In the genomic region with DNA sequence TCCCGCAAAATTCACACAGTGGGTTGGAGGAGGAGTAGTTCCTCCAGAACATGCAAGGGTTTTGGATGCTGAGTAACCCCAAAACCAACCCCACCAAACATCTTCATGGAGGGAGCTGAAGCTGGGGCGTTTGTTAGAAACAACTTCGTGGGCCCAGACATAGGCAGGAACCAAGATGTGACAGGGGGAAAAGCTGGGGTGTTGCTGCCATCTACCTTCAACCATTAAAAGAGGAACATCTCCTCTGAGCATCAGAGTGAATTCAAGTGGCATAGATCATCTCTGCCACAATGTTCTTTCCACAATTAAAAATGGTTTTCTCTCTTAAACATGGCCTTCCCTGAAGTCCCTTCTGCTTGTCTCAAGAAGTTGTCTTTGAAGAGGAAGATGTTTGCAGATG, we compare ENCODE assay signal across 11 cellular contexts. TPM values are rescaled to one million over a fixed set of nuclear protein-coding genes. Genes with fewer than 3 reads are reported as not detected.
DNase-seq lines count a peak whose midpoint lies in the region; ATAC-seq, FAIRE-seq and TF ChIP-seq lines count a peak whose summit lies in the region.
"Had no signal": no experiment of that assay in that cellular context is flagged by ENCODE, and none has a peak within 500 bp of the region (broad histone marks: within the 10 kb centered on the region; RNA-seq: fewer than 3 reads in every experiment).

No MANE protein-coding gene starts in this region.

- H3K4me1 ChIP-seq in A549, result peaks cover 16% of the 10 kb centered on the region
- H3K4me1 ChIP-seq: tibial artery had no signal

- no peak for TF ChIP-seq EP300 in A549 (IDR thresholded peaks at IDR 0.05)

- TF ChIP-seq POLR2A in A549 (IDR thresholded peaks at IDR 0.05; ENCODE audit: low read length), result no peak

- H3K27ac ChIP-seq in A549, result no peak overlapping the region
- H3K27ac ChIP-seq: tibial artery had no signal

- 49% methylated on average over 3 of the region's 3 CpGs for WGBS in A549 (ENCODE audit: missing lambda C conversion rate)

- H3K4me2 ChIP-seq in A549, result no peak overlapping the region

- FAIRE-seq in A549 (lab: Jason Lieb, UNC), result no peak
- FAIRE-seq: TTC549 had no signal

- peak; percentile 45 to 55; a peak in 3 of 6 replicates for ATAC-seq in A549
- ATAC-seq in HG03196 (IDR thresholded peaks at IDR 0.05; ENCODE audit: unreplicated experiment), result peak; percentile 50

- TF ChIP-seq RAD21 in A549 (conservative IDR thresholded peaks at IDR 0.05 in 1 of 2, IDR thresholded peaks at IDR 0.05 in 1 of 2), result peak; percentile 46 to 50; a peak in 3 of 5 replicates

- CTCF ChIA-PET in A549 (lab: Yijun Ruan, JAX), result interaction anchor here (0.6 to 3.5 kb wide), 5 partner anchors 11 to 285 kb away, joined by 3 to 14 read pairs (median 5); no protein-coding TSS in a partner anchor

- peak; percentile 25; the same call in 2 of the 3 replicates for TF ChIP-seq CTCF in A549 (IDR thresholded peaks at IDR 0.05)

- DNase-seq in A549 (ENCODE audit: low read depth in 1 of 2, low spot score in 1 of 2) (no peak), ELR (ENCODE audit: low read depth) (peak; percentile 23), amygdala (lab: John Stamatoyannopoulos, UW) (no peak), hypothalamus (lab: John Stamatoyannopoulos, UW) (no peak), NCI-H146 (lab: John Stamatoyannopoulos, UW) (no peak)
- DNase-seq in activated CD4-positive, alpha-beta T cell treated with anti-CD3 and anti-CD28 coated beads, Interleukin-2, amount 50 U/mL, for 4 hours, result peak; percentile 15 to 17
- DNase-seq in activated CD4-positive, CD25-positive, alpha-beta regulatory T cell (lab: John Stamatoyannopoulos, UW), result no peak
- DNase-seq: NCI-H446 treated with DMSO at 0.1 percent for 48 hours, tibial artery had no signal

- H3K4me3 ChIP-seq in A549, result no peak overlapping the region
- H3K4me3 ChIP-seq: tibial artery had no signal

- POLR2A ChIA-PET in A549 (lab: Yijun Ruan, JAX), result no interaction called here

- H3K9me3 ChIP-seq in A549, result no peaks in the 10 kb centered on the region
- H3K9me3 ChIP-seq: tibial artery had no signal

TF ChIP-seq in A549, 52 proteins besides CTCF, POLR2A, EP300 and RAD21:
- no peak for TF ChIP-seq EHF (CRISPR knock-in tag; IDR thresholded peaks at IDR 0.05)
- peak; percentile 32; the same call in 1 of the 3 replicates for TF ChIP-seq SMC3 (IDR thresholded peaks at IDR 0.05)
- TF ChIP-seq HOXB13 (CRISPR knock-in tag; IDR thresholded peaks at IDR 0.05; ENCODE audit: low read depth), result no peak
- TF ChIP-seq KDM1A (IDR thresholded peaks at IDR 0.05; ENCODE audit: low read depth), result no peak
- TF ChIP-seq PHF8 (IDR thresholded peaks at IDR 0.05; ENCODE audit: borderline replicate concordance, low read depth), result no peak

RNA-seq across cellular contexts. Expression of gene SIDT1, which starts 20.5 kb away (rescaled TPM):
- polyA plus RNA-seq in A549 (2011; rRNA removed) (7.5 and 8.4 TPM in 2 replicates), A549 (2017; fragmentation: RNase III; extraction: RNeasy Plus Mini Kit Qiagen cat#74134 plus additional on column Dnase treatment) (0.25 to 0.43 TPM (median 0.25 TPM) in 3 replicates)
- 3.5 and 3.8 TPM in 2 replicates for polyA plus RNA-seq in A549 (2012; cell fraction: cytosol; rRNA removed)
- polyA plus RNA-seq in A549 (2012; cell fraction: nucleus; rRNA removed), result 9.6 and 13.9 TPM in 2 replicates
- 17.8 and 18.3 TPM in 2 replicates for polyA minus RNA-seq in A549 (2011; rRNA and poly(A)+ RNA removed)

RNA-seq across cellular contexts. Expression of gene SPICE1, which starts 37.9 kb away (rescaled TPM):
- 13.2 and 16.1 TPM in 2 replicates for polyA plus RNA-seq in A549 (2011; rRNA removed)
- polyA plus RNA-seq in A549 (2012; cell fraction: cytosol; rRNA removed), result 3.0 and 3.8 TPM in 2 replicates
- polyA plus RNA-seq in A549 (2012; cell fraction: nucleus; rRNA removed), result 2.8 and 3.6 TPM in 2 replicates
- 5.2 to 6.0 TPM (median 6.0 TPM) in 3 replicates for polyA plus RNA-seq in A549 (2017; fragmentation: RNase III; extraction: RNeasy Plus Mini Kit Qiagen cat#74134 plus additional on column Dnase treatment)
- polyA minus RNA-seq in A549 (2011; rRNA and poly(A)+ RNA removed), result 11.6 and 12.0 TPM in 2 replicates

Comparison
In these comparisons a context has a peak if more than half of its experiments do, and no peak if none do; other contexts are left out.
1. DNase-seq: peak in ELR (single experiment) and activated CD4-positive, alpha-beta T cell treated with anti-CD3 and anti-CD28 coated beads, Interleukin-2, amount 50 U/mL, for 4 hours (2 of 2); none in A549 (0 of 2), amygdala (0 of 56), hypothalamus (0 of 51), NCI-H146 (single experiment) and activated CD4-positive, CD25-positive, alpha-beta regulatory T cell (0 of 4).